13 cellular contexts compared by ENCODE assay signal in genomic region chr2:240917009-240917683, GRCh38. TPM values are rescaled to one million over a fixed set of nuclear protein-coding genes. Genes with fewer than 3 reads are reported as not detected.
DNase-seq lines count a peak whose midpoint lies in the region; FAIRE-seq and TF ChIP-seq lines count a peak whose summit lies in the region.
"Had no signal": no experiment of that assay in that cellular context is flagged by ENCODE, and none has a peak within 500 bp of the region (broad histone marks: within the 10 kb centered on the region; RNA-seq: fewer than 3 reads in every experiment).

No MANE protein-coding gene starts in this region.

- H3K9me3 ChIP-seq in ES-I3 (ENCODE audit: control insufficient read depth, insufficient read depth, low read length) (no peaks in the 10 kb centered on the region), SJSA1 (replicated peaks) (no peaks in the 10 kb centered on the region), iPS DF 6.9 (ENCODE audit: control insufficient read depth, insufficient read depth, low read length) (no peaks in the 10 kb centered on the region), sigmoid colon (no peaks in the 10 kb centered on the region)

- DNase-seq in SJSA1 (ENCODE audit: low read depth in 1 of 2, low spot score in 2 of 2) (peak in 1 of 2 experiments; percentile 43), iPS DF 6.9 (ENCODE audit: low read depth, low spot score) (no peak), sigmoid colon (peak; percentile 63), HTR-8/SVneo (ENCODE audit: insufficient read length, low spot score) (no peak), SKM-1 treated with dmso at 0.1 percent for 144 hours (lab: John Stamatoyannopoulos, UW; ENCODE audit: unreplicated experiment) (no peak), LoVo (ENCODE audit: low spot score) (no peak), nucleus accumbens (lab: John Stamatoyannopoulos, UW) (no peak)
- DNase-seq: activated CD4-positive, CD25-positive, alpha-beta regulatory T cell; mammary epithelial cell; NCI-H2081 treated with DMSO at 0.1 percent for 48 hours; NK-92 treated with Interleukin-12 subunit alpha and Interleukin-12 subunit beta, amount 100 ng/mL, for 24 hours had no signal

- peak overlapping the region; percentile 36; the same call in 1 of the 2 replicates for H3K9ac ChIP-seq in ES-I3 (ENCODE audit: low read depth, low read length)
- H3K9ac ChIP-seq: KMS-11 had no signal

- no peak for TF ChIP-seq POLR2A in sigmoid colon (IDR thresholded peaks at IDR 0.05)

- no peak for TF ChIP-seq CTCF in sigmoid colon (IDR thresholded peaks at IDR 0.05)

- H3K4me3 ChIP-seq in SJSA1 (no peak overlapping the region), iPS DF 6.9 (ENCODE audit: low read length) (peak overlapping the region; percentile 30; the same call in 1 of the 2 replicates), sigmoid colon (no peak overlapping the region)

- H3K36me3 ChIP-seq in ES-I3 (ENCODE audit: insufficient read depth, low read length), result no peaks in the 10 kb centered on the region
- no peaks in the 10 kb centered on the region for H3K36me3 ChIP-seq in SJSA1
- no peaks in the 10 kb centered on the region for H3K36me3 ChIP-seq in iPS DF 6.9 (ENCODE audit: control insufficient read depth, insufficient read depth, low read length)
- no peaks in the 10 kb centered on the region for H3K36me3 ChIP-seq in sigmoid colon

- WGBS in iPS DF 6.9 (ENCODE audit: insufficient coverage, insufficient read length), result no CpG with 5 or more reads among the region's 20 CpGs
- WGBS in sigmoid colon, 2 donors, result 78% methylated on average over 20 of the region's 20 CpGs

- H3K27me3 ChIP-seq in SJSA1 (replicated peaks) (no peaks in the 10 kb centered on the region), iPS DF 6.9 (ENCODE audit: control insufficient read depth, insufficient read depth, low read length) (no peaks in the 10 kb centered on the region), sigmoid colon (peaks cover 8 to 46% (median 24%) of the 10 kb centered on the region in 3 donors)

- no peak for TF ChIP-seq EP300 in sigmoid colon (IDR thresholded peaks at IDR 0.05)

- peak overlapping the region; percentile 55 for H3K27ac ChIP-seq in SJSA1
- no peak overlapping the region for H3K27ac ChIP-seq in iPS DF 6.9 (ENCODE audit: low read length)
- H3K27ac ChIP-seq in sigmoid colon, result no peak overlapping the region
- H3K27ac ChIP-seq: KMS-11 had no signal

- H3K4me1 ChIP-seq in ES-I3 (ENCODE audit: insufficient read depth, low read length) (no peaks in the 10 kb centered on the region), SJSA1 (replicated peaks) (peaks cover 90% of the 10 kb centered on the region), iPS DF 6.9 (ENCODE audit: control insufficient read depth, insufficient read depth, low read length) (0 out of 2 replicates have a peak, but pooled peaks cover 4% of the 10 kb centered on the region), sigmoid colon (peaks cover 0 to 25% (median 14%) of the 10 kb centered on the region in 4 donors)

- FAIRE-seq in HTR-8/SVneo (lab: Jason Lieb, UNC), result no peak

- intact Hi-C loops in sigmoid colon (cut with DNase I), result no loop called here

RNA-seq across cellular contexts. Expression of gene CROCC2, which starts 11.0 kb away (rescaled TPM):
- total RNA-seq in SJSA1 (2014; rRNA removed; shearing (Covaris generic)), result not detected in 2 replicates
- total RNA-seq in sigmoid colon, result not detected
- under 1 TPM in 2 of 3 donors, not detected in 1; under 0.01 to 0.09 TPM for polyA plus RNA-seq in sigmoid colon
- total RNA-seq: mammary epithelial cell had no signal
- polyA plus RNA-seq: mammary epithelial cell had no signal

RNA-seq across cellular contexts. Expression of gene MAB21L4, which starts 21.2 kb away (rescaled TPM):
- 0.42 and 0.91 TPM in 2 replicates for total RNA-seq in SJSA1 (2014; rRNA removed; shearing (Covaris generic))
- total RNA-seq in sigmoid colon, result not detected
- polyA plus RNA-seq in sigmoid colon, result 10 to 100 TPM in 1 of 3 donors, 1 to 10 TPM in 2; 1.2 to 17.6 (median 1.7) TPM

RNA-seq across cellular contexts. Expression of gene AGXT, which starts 48.5 kb away (rescaled TPM):
- 0.26 TPM in 1 of 2 replicates, not detected in the other for total RNA-seq in SJSA1 (2014; rRNA removed; shearing (Covaris generic))
- not detected for total RNA-seq in sigmoid colon
- polyA plus RNA-seq in sigmoid colon, result 1 to 10 TPM in 2 of 3 donors, under 1 TPM in 1; 0.60 to 2.4 (median 1.6) TPM
- total RNA-seq: mammary epithelial cell had no signal
- polyA plus RNA-seq: mammary epithelial cell had no signal
